In genomic region chr1:109790329-109790728, GRCh38 we compare ENCODE assay signal across 16 cellular contexts. TPM values are rescaled to one million over a fixed set of nuclear protein-coding genes. Genes with fewer than 3 reads are reported as not detected.
DNase-seq lines count a peak whose midpoint lies in the region; ATAC-seq, FAIRE-seq and TF ChIP-seq lines count a peak whose summit lies in the region.
"Had no signal": no experiment of that assay in that cellular context is flagged by ENCODE, and none has a peak within 500 bp of the region (broad histone marks: within the 10 kb centered on the region; RNA-seq: fewer than 3 reads in every experiment).

No MANE protein-coding gene starts in this region.

- H3K27me3 Mint-ChIP-seq in activated CD4-positive, alpha-beta T cell treated with anti-CD3 and anti-CD28 coated beads, Interleukin-2, amount 10 ng/mL, durations not matched to agents 7 days and 5 days: no peaks in the 10 kb centered on the region
- H3K27me3 Mint-ChIP-seq in stimulated activated memory B cell treated with anti-CD40 and anti-IgM and Interleukin-4, amounts not matched to agents 10 μg/mL and 1 μg/mL and 100 μg/mL, for 72 hours: no peaks in the 10 kb centered on the region
- no peaks in the 10 kb centered on the region for H3K27me3 Mint-ChIP-seq in Calu3 (ENCODE audit: unreplicated experiment)

- in situ Hi-C loops in Panc1 (cut with HindIII; ENCODE audit: low pct_unique_long_range_greater_than_20kb, low sequenced_read_pairs): no loop called here

- TF ChIP-seq CTCF in Panc1 (IDR thresholded peaks at IDR 0.05): no peak
- no peak for TF ChIP-seq CTCF in endothelial cell of umbilical vein (IDR thresholded peaks at IDR 0.05; ENCODE audit: extremely low read depth in 1 of 2, insufficient read depth in 1 of 2, low read depth in 1 of 2, low read length in 2 of 2)
- no peak for TF ChIP-seq CTCF in Calu3 (IDR thresholded peaks at IDR 0.05; ENCODE audit: unreplicated experiment)

- H3K4me1 ChIP-seq in Panc1 (ENCODE audit: control insufficient read depth, insufficient read depth, low read length) (peaks cover 88% of the 10 kb centered on the region), endothelial cell of umbilical vein (ENCODE audit: control insufficient read depth, extremely low read depth, insufficient read depth, low read length) (peaks cover 38% of the 10 kb centered on the region)

- no peaks in the 10 kb centered on the region for H3K36me3 ChIP-seq in Panc1 (ENCODE audit: control insufficient read depth, insufficient read depth, low read length)
- no peaks in the 10 kb centered on the region for H3K36me3 ChIP-seq in endothelial cell of umbilical vein (ENCODE audit: control insufficient read depth in 2 of 2, extremely low read depth in 1 of 2, insufficient read depth in 2 of 2, low read length in 2 of 2)
- H3K36me3 ChIP-seq: ascending aorta, gastroesophageal sphincter, neural progenitor cell, tibial nerve had no signal

- H3K27me3 ChIP-seq in Panc1 (ENCODE audit: control insufficient read depth, insufficient read depth, low read length) (no peaks in the 10 kb centered on the region), endothelial cell of umbilical vein (ENCODE audit: control insufficient read depth in 2 of 2, insufficient read depth in 2 of 2, low read length in 2 of 2) (no peaks in the 10 kb centered on the region)
- H3K27me3 ChIP-seq: ascending aorta, gastroesophageal sphincter, neural progenitor cell, tibial nerve had no signal

- H2AFZ ChIP-seq in endothelial cell of umbilical vein (ENCODE audit: low read depth, low read length): peak overlapping the region; percentile 40
- H2AFZ ChIP-seq: neural progenitor cell had no signal

- peak overlapping the region; percentile 94 for H3K27ac Mint-ChIP-seq in activated CD4-positive, alpha-beta T cell treated with anti-CD3 and anti-CD28 coated beads, Interleukin-2, amount 10 ng/mL, durations not matched to agents 7 days and 5 days
- H3K27ac Mint-ChIP-seq in stimulated activated memory B cell treated with anti-CD40 and anti-IgM and Interleukin-4, amounts not matched to agents 10 μg/mL and 1 μg/mL and 100 μg/mL, for 72 hours: peak overlapping the region; percentile 53
- H3K27ac Mint-ChIP-seq in Calu3 (ENCODE audit: unreplicated experiment): no peak overlapping the region

- CTCF ChIA-PET in activated CD4-positive, alpha-beta T cell treated with anti-CD3 and anti-CD28 coated beads, Interleukin-2, amount 10 ng/mL, durations not matched to agents 7 days and 5 days (lab: Charles Lee): interaction anchor here (0.7 to 25.5 kb wide), 27 partner anchors 8 to 214 kb away, joined by 3 to 475 read pairs (median 4); partner anchors contain the start of genes AHCYL1 and GSTM4
- CTCF ChIA-PET in Panc1 (lab: Charles Lee): interaction anchor here (0.6 to 2.8 kb wide), 3 partner anchors 13 to 194 kb away, joined by 4 to 19 read pairs (median 7); partner anchors contain the start of gene AHCYL1
- CTCF ChIA-PET in endothelial cell of umbilical vein (lab: Charles Lee): interaction anchor here (0.5 to 6.2 kb wide), 33 partner anchors 8 to 245 kb away, joined by 3 to 329 read pairs (median 5); partner anchors contain the start of genes AHCYL1, CSF1, GSTM1 and STRIP1
- CTCF ChIA-PET in Calu3 (lab: Charles Lee): interaction anchor here (1.0 kb wide), 1 partner anchor 194 kb away, joined by 3 read pairs; the partner anchor contains the start of gene AHCYL1

- H3K9ac ChIP-seq in endothelial cell of umbilical vein (replicated peaks; ENCODE audit: extremely low read depth, insufficient read depth, low read length): no peak overlapping the region
- H3K9ac ChIP-seq: neural progenitor cell had no signal

- no peaks in the 10 kb centered on the region for H3K9me3 Mint-ChIP-seq in activated CD4-positive, alpha-beta T cell treated with anti-CD3 and anti-CD28 coated beads, Interleukin-2, amount 10 ng/mL, durations not matched to agents 7 days and 5 days
- H3K9me3 Mint-ChIP-seq in stimulated activated memory B cell treated with anti-CD40 and anti-IgM and Interleukin-4, amounts not matched to agents 10 μg/mL and 1 μg/mL and 100 μg/mL, for 72 hours: no peaks in the 10 kb centered on the region
- no peaks in the 10 kb centered on the region for H3K9me3 Mint-ChIP-seq in Calu3 (ENCODE audit: low read depth, unreplicated experiment)
- H3K9me3 Mint-ChIP-seq: neural progenitor cell had no signal

- intact Hi-C loops in Panc1 (cut with micrococcal nuclease; ENCODE audit: unreplicated experiment): loop anchor here (5.0 kb wide), 1 partner anchor 122 kb away; the partner anchor contains the start of gene CSF1
- intact Hi-C loops in endothelial cell of umbilical vein (cut with micrococcal nuclease): loop anchor here (5.0 kb wide), 1 partner anchor 142 kb away; no protein-coding TSS in a partner anchor
- intact Hi-C loops in Calu3 (cut with micrococcal nuclease; ENCODE audit: unreplicated experiment): no loop called here

- peak overlapping the region; percentile 93 for H3K27ac ChIP-seq in Panc1 (ENCODE audit: low read length)
- peak overlapping the region; percentile 14 for H3K27ac ChIP-seq in endothelial cell of umbilical vein (ENCODE audit: insufficient read depth, low read depth, low read length)
- H3K27ac ChIP-seq: neural progenitor cell had no signal

- peak overlapping the region; percentile 25 for H3K4me3 Mint-ChIP-seq in activated CD4-positive, alpha-beta T cell treated with anti-CD3 and anti-CD28 coated beads, Interleukin-2, amount 10 ng/mL, durations not matched to agents 7 days and 5 days
- H3K4me3 Mint-ChIP-seq in stimulated activated memory B cell treated with anti-CD40 and anti-IgM and Interleukin-4, amounts not matched to agents 10 μg/mL and 1 μg/mL and 100 μg/mL, for 72 hours: no peak overlapping the region
- H3K4me3 Mint-ChIP-seq in Calu3 (ENCODE audit: low read depth, unreplicated experiment): no peak overlapping the region
- H3K4me3 Mint-ChIP-seq: neural progenitor cell had no signal

- POLR2A ChIA-PET in activated CD4-positive, alpha-beta T cell treated with anti-CD3 and anti-CD28 coated beads, Interleukin-2, amount 10 ng/mL, durations not matched to agents 7 days and 5 days (lab: Charles Lee): no interaction called here
- POLR2A ChIA-PET in Panc1 (lab: Charles Lee): no interaction called here
- POLR2A ChIA-PET in endothelial cell of umbilical vein (lab: Charles Lee): interaction anchor here (0.6 to 0.8 kb wide), 2 partner anchors 194 to 244 kb away, joined by 3 read pairs; partner anchors contain the start of genes AHCYL1 and STRIP1

- no peaks in the 10 kb centered on the region for H3K9me1 ChIP-seq in endothelial cell of umbilical vein (replicated peaks; ENCODE audit: control insufficient read depth, extremely low read depth, insufficient read depth, low read length)

- no TSS peak for BruUV-seq in Panc1 (replicated peaks; lab: Mats Ljungman, UMichigan)
- no TSS peak for BruUV-seq in endothelial cell of umbilical vein (replicated peaks; lab: Mats Ljungman, UMichigan)
- BruUV-seq in Calu3 (replicated peaks; lab: Mats Ljungman, UMichigan): no TSS peak

- H3K9me3 ChIP-seq in Panc1 (ENCODE audit: control insufficient read depth, insufficient read depth, low read depth, low read length) (no peaks in the 10 kb centered on the region), endothelial cell of umbilical vein (replicated peaks; ENCODE audit: control insufficient read depth, insufficient read depth, low read length) (no peaks in the 10 kb centered on the region)
- H3K9me3 ChIP-seq: ascending aorta, gastroesophageal sphincter, tibial nerve had no signal

- no peak overlapping the region for H3K4me2 ChIP-seq in endothelial cell of umbilical vein (ENCODE audit: insufficient read depth, low read length)
- H3K4me2 ChIP-seq: neural progenitor cell had no signal

- no peaks in the 10 kb centered on the region for H4K20me1 ChIP-seq in endothelial cell of umbilical vein (replicated peaks; ENCODE audit: control insufficient read depth, extremely low read depth, insufficient read depth, low read length)

- H3K79me2 ChIP-seq in endothelial cell of umbilical vein (ENCODE audit: control insufficient read depth, insufficient read depth, low read length): no peaks in the 10 kb centered on the region

- H3K4me3 ChIP-seq in Panc1 (ENCODE audit: low read depth in 2 of 2, low read length in 2 of 2) (no peak overlapping the region), endothelial cell of umbilical vein (replicated peaks in 1 of 3; ENCODE audit: insufficient read depth in 1 of 3, low read depth in 1 of 3, low read length in 3 of 3) (no peak overlapping the region)
- H3K4me3 ChIP-seq: ascending aorta, gastroesophageal sphincter, neural progenitor cell, tibial nerve had no signal

- H3K4me1 Mint-ChIP-seq in activated CD4-positive, alpha-beta T cell treated with anti-CD3 and anti-CD28 coated beads, Interleukin-2, amount 10 ng/mL, durations not matched to agents 7 days and 5 days: peaks cover 79% of the 10 kb centered on the region
- peaks cover 17% of the 10 kb centered on the region for H3K4me1 Mint-ChIP-seq in stimulated activated memory B cell treated with anti-CD40 and anti-IgM and Interleukin-4, amounts not matched to agents 10 μg/mL and 1 μg/mL and 100 μg/mL, for 72 hours
- peaks cover 51% of the 10 kb centered on the region for H3K4me1 Mint-ChIP-seq in Calu3 (ENCODE audit: low read depth, unreplicated experiment)

- ATAC-seq in Panc1: no peak
- ATAC-seq in stimulated activated memory B cell treated with anti-CD40 and anti-IgM and Interleukin-4, amounts not matched to agents 10 μg/mL and 1 μg/mL and 100 μg/mL, for 72 hours: no peak
- ATAC-seq in GM21737 (IDR thresholded peaks at IDR 0.05; ENCODE audit: unreplicated experiment): no peak

- no peak for FAIRE-seq in endothelial cell of umbilical vein (lab: Jason Lieb, UNC)
- FAIRE-seq: H54 had no signal

- TF ChIP-seq POLR2A in endothelial cell of umbilical vein (IDR thresholded peaks at IDR 0.05; ENCODE audit: low read depth, low read length): no peak

- DNase-seq in activated CD4-positive, alpha-beta T cell treated with anti-CD3 and anti-CD28 coated beads, Interleukin-2, amount 10 ng/mL, durations not matched to agents 7 days and 5 days: no peak
- DNase-seq in activated CD4-positive, alpha-beta T cell treated with anti-CD3 and anti-CD28 coated beads for 1 hour: no peak
- DNase-seq in Panc1 (ENCODE audit: low read depth, low spot score) (no peak), endothelial cell of umbilical vein (ENCODE audit: low read depth, low spot score) (no peak), NCI-H1930 (lab: John Stamatoyannopoulos, UW) (no peak), Calu3 (no peak)
- DNase-seq: DMS79 treated with DMSO at 0.1 percent for 48 hours, NCI-H2171 treated with DMSO at 0.1 percent for 48 hours had no signal

- dilution Hi-C loops in endothelial cell of umbilical vein (cut with MboI; ENCODE audit: extremely low pct_ligation_motif_present, low sequenced_read_pairs): loop anchor here (25.0 kb wide), 1 partner anchor 222 kb away; no protein-coding TSS in a partner anchor

- peaks cover 5% of the 10 kb centered on the region for H3K36me3 Mint-ChIP-seq in activated CD4-positive, alpha-beta T cell treated with anti-CD3 and anti-CD28 coated beads, Interleukin-2, amount 10 ng/mL, durations not matched to agents 7 days and 5 days (ENCODE audit: low read depth)
- H3K36me3 Mint-ChIP-seq in stimulated activated memory B cell treated with anti-CD40 and anti-IgM and Interleukin-4, amounts not matched to agents 10 μg/mL and 1 μg/mL and 100 μg/mL, for 72 hours: no peaks in the 10 kb centered on the region
- H3K36me3 Mint-ChIP-seq in Calu3 (ENCODE audit: insufficient read depth, unreplicated experiment): no peaks in the 10 kb centered on the region
- H3K36me3 Mint-ChIP-seq: neural progenitor cell had no signal

RNA-seq across cellular contexts. Expression of gene EPS8L3, which starts 26.6 kb away (rescaled TPM):
- total RNA-seq in activated CD4-positive, alpha-beta T cell treated with anti-CD3 and anti-CD28 coated beads, Interleukin-2, amount 10 ng/mL, durations not matched to agents 7 days and 5 days: not detected
- total RNA-seq in Panc1 (2021; ENCODE audit: unreplicated experiment): not detected
- polyA plus RNA-seq in Panc1 (2012; ENCODE audit: insufficient read length): not detected
- not detected in 2 replicates for total RNA-seq in endothelial cell of umbilical vein
- polyA plus RNA-seq in endothelial cell of umbilical vein: not detected in 2 replicates
- polyA plus RNA-seq in endothelial cell of umbilical vein (2011; cell fraction: cytosol; rRNA removed): not detected in 2 replicates
- 0.10 and 0.53 TPM in 2 replicates for polyA plus RNA-seq in endothelial cell of umbilical vein (2011; cell fraction: nucleus; rRNA removed)
- polyA plus RNA-seq in endothelial cell of umbilical vein (2012): not detected in 2 replicates
- not detected in 2 replicates for polyA minus RNA-seq in endothelial cell of umbilical vein
- not detected for polyA minus RNA-seq in endothelial cell of umbilical vein (2011; cell fraction: cytosol; rRNA and poly(A)+ RNA removed)
- not detected in 2 replicates for polyA minus RNA-seq in endothelial cell of umbilical vein (2011; cell fraction: nucleus; rRNA and poly(A)+ RNA removed)
- 46.6 and 68.6 TPM in 2 replicates for total RNA-seq in Calu3 (2022)
- total RNA-seq: ascending aorta, OCI-LY7, tibial nerve had no signal

RNA-seq across cellular contexts. Expression of gene GSTM3, which starts 49.5 kb away (rescaled TPM):
- 1 to 10 TPM; 6.3 to 8.2 TPM for total RNA-seq in activated CD4-positive, alpha-beta T cell treated with anti-CD3 and anti-CD28 coated beads, Interleukin-2, amount 10 ng/mL, durations not matched to agents 7 days and 5 days
- total RNA-seq in Panc1 (2021; ENCODE audit: unreplicated experiment): 93.1 TPM
- 78.4 TPM for polyA plus RNA-seq in Panc1 (2012; ENCODE audit: insufficient read length)
- total RNA-seq in endothelial cell of umbilical vein: 18.5 and 27.9 TPM in 2 replicates
- 48.3 and 52.0 TPM in 2 replicates for polyA plus RNA-seq in endothelial cell of umbilical vein
- polyA plus RNA-seq in endothelial cell of umbilical vein (2011; cell fraction: cytosol; rRNA removed): 54.1 and 70.7 TPM in 2 replicates
- 25.9 and 33.8 TPM in 2 replicates for polyA plus RNA-seq in endothelial cell of umbilical vein (2011; cell fraction: nucleus; rRNA removed)
- polyA plus RNA-seq in endothelial cell of umbilical vein (2012): 126 and 137 TPM in 2 replicates
- polyA minus RNA-seq in endothelial cell of umbilical vein: 33.8 and 34.9 TPM in 2 replicates
- polyA minus RNA-seq in endothelial cell of umbilical vein (2011; cell fraction: cytosol; rRNA and poly(A)+ RNA removed): 57.1 TPM
- 5.3 and 6.4 TPM in 2 replicates for polyA minus RNA-seq in endothelial cell of umbilical vein (2011; cell fraction: nucleus; rRNA and poly(A)+ RNA removed)
- total RNA-seq in Calu3 (2022): 67.9 and 73.7 TPM in 2 replicates
- total RNA-seq: OCI-LY7 had no signal

Comparison
In these comparisons a context has a peak if more than half of its experiments do, and no peak if none do; other contexts are left out.
1. RNA of gene EPS8L3, which starts 26.6 kb away (total RNA-seq): 46.6 to 68.6 TPM in Calu3; not detected in Panc1 (single experiment), not detected in endothelial cell of umbilical vein and not detected in activated CD4-positive, alpha-beta T cell treated with anti-CD3 and anti-CD28 coated beads, Interleukin-2, amount 10 ng/mL, durations not matched to agents 7 days and 5 days; every median in the first group is over 10 times any median in the second.